ENCODE assay signal across 12 cellular contexts in genomic region chr7:67618569-67619543, GRCh38.
DNase-seq lines count a peak whose midpoint lies in the region; ATAC-seq and TF ChIP-seq lines count a peak whose summit lies in the region.
"Had no signal": no experiment of that assay in that cellular context is flagged by ENCODE, and none has a peak within 500 bp of the region (broad histone marks: within the 10 kb centered on the region; RNA-seq: fewer than 3 reads in every experiment).

No MANE protein-coding gene starts in this region.

- no peak overlapping the region for H3K4me3 Mint-ChIP-seq in endodermal cell
- no peak overlapping the region for H3K4me3 Mint-ChIP-seq in progenitor cell of endocrine pancreas (ENCODE audit: low read depth)

- H3K36me3 ChIP-seq in H7 (replicated peaks; ENCODE audit: control insufficient read depth, insufficient read depth, low read length) (no peaks in the 10 kb centered on the region), endodermal cell (ENCODE audit: control insufficient read depth, insufficient read depth, low read length) (no peaks in the 10 kb centered on the region), stomach (no peaks in the 10 kb centered on the region)

- H3K4me1 Mint-ChIP-seq in endodermal cell = peaks cover 9% of the 10 kb centered on the region
- peaks cover 13% of the 10 kb centered on the region for H3K4me1 Mint-ChIP-seq in progenitor cell of endocrine pancreas (ENCODE audit: low read depth)

- peaks cover 6% of the 10 kb centered on the region for H3K27me3 Mint-ChIP-seq in endodermal cell (ENCODE audit: insufficient read depth)
- H3K27me3 Mint-ChIP-seq in progenitor cell of endocrine pancreas = peaks cover 47% of the 10 kb centered on the region

- H3K4me3 ChIP-seq in H7 (ENCODE audit: insufficient read depth, low read depth, low read length) = no peak overlapping the region
- H3K4me3 ChIP-seq in endodermal cell (ENCODE audit: low read length) = no peak overlapping the region
- no peak overlapping the region for H3K4me3 ChIP-seq in stomach

- H3K9me3 ChIP-seq in endodermal cell (ENCODE audit: control insufficient read depth, low read length) = no peaks in the 10 kb centered on the region
- H3K9me3 ChIP-seq in stomach = no peaks in the 10 kb centered on the region

- DNase-seq in H7 = peak; percentile 47
- peak; percentile 80 for DNase-seq in NCI-H2171 (lab: John Stamatoyannopoulos, UW)
- DNase-seq in endodermal cell = peak; percentile 82
- DNase-seq in progenitor cell of endocrine pancreas (ENCODE audit: low spot score, unreplicated experiment) = no peak
- DNase-seq in stomach = no peak
- DNase-seq: activated gamma-delta T cell treated with Interleukin-2 at 50 U/mL for 16 hours, EL, small intestine had no signal

- H3K4me1 ChIP-seq in endodermal cell (ENCODE audit: control insufficient read depth, insufficient read depth, low read length) (no peaks in the 10 kb centered on the region), stomach (peaks cover 0 to 6% (median 0%) of the 10 kb centered on the region in 4 donors)

- no peak overlapping the region for H3K27ac ChIP-seq in endodermal cell (ENCODE audit: low read depth, low read length)
- no peak overlapping the region for H3K27ac ChIP-seq in stomach
- H3K27ac ChIP-seq: RWPE1 had no signal

- TF ChIP-seq POLR2A in stomach (IDR thresholded peaks at IDR 0.05) = no peak

- TF ChIP-seq EP300 in stomach (IDR thresholded peaks at IDR 0.05) = no peak

- H3K36me3 Mint-ChIP-seq in endodermal cell (ENCODE audit: low read depth) (no peaks in the 10 kb centered on the region), progenitor cell of endocrine pancreas (ENCODE audit: insufficient read depth) (no peaks in the 10 kb centered on the region)

- H3K27me3 ChIP-seq in H7 (ENCODE audit: control insufficient read depth, insufficient read depth, low read length) (no peaks in the 10 kb centered on the region; the same call in 1 of the 2 replicates), endodermal cell (ENCODE audit: control insufficient read depth, insufficient read depth, low read length, poor library complexity, severe bottlenecking) (no peaks in the 10 kb centered on the region), stomach (peaks cover 0 to 45% (median 8%) of the 10 kb centered on the region in 3 donors)

- H3K27ac Mint-ChIP-seq in endodermal cell = no peak overlapping the region
- no peak overlapping the region for H3K27ac Mint-ChIP-seq in progenitor cell of endocrine pancreas

- ATAC-seq in GM21390 (IDR thresholded peaks at IDR 0.05; ENCODE audit: unreplicated experiment) (no peak), HG03457 (IDR thresholded peaks at IDR 0.05; ENCODE audit: unreplicated experiment) (no peak)
- ATAC-seq: activated CD4-positive, CD25-positive, alpha-beta regulatory T cell treated with anti-CD3 and anti-CD28 coated beads, Interleukin-2, amount 50 U/mL, for 24 hours had no signal

- TF ChIP-seq CTCF in endodermal cell (conservative IDR thresholded peaks at IDR 0.05) = peak; percentile 57
- peak; percentile 37 for TF ChIP-seq CTCF in progenitor cell of endocrine pancreas (IDR thresholded peaks at IDR 0.05; ENCODE audit: unreplicated experiment)
- no peak for TF ChIP-seq CTCF in stomach (IDR thresholded peaks at IDR 0.05)

- 63 to 69% methylated on average over 9 to 20 of the region's 20 CpGs for WGBS in endodermal cell (ENCODE audit: insufficient coverage in 1 of 2, insufficient read length in 1 of 2), 2 experiments
- 27 to 36% (median 31%) methylated on average over 20 of the region's 20 CpGs for WGBS in stomach, 5 donors

- intact Hi-C loops in stomach (cut with DNase I; ENCODE audit: low total_unique reads) = no loop called here

- no peak overlapping the region for H3K9ac ChIP-seq in endodermal cell (ENCODE audit: extremely low read depth, low read length, poor library complexity, severe bottlenecking)

- H3K9me3 Mint-ChIP-seq in endodermal cell = no peaks in the 10 kb centered on the region
- no peaks in the 10 kb centered on the region for H3K9me3 Mint-ChIP-seq in progenitor cell of endocrine pancreas (ENCODE audit: low read depth)

Comparison
In these comparisons a context has a peak if more than half of its experiments do, and no peak if none do; other contexts are left out.
1. DNase-seq: peak in H7 (single experiment), NCI-H2171 (single experiment) and endodermal cell (single experiment); none in progenitor cell of endocrine pancreas (single experiment) and stomach (single experiment).
2. CTCF ChIP-seq: peak in endodermal cell (single experiment) and progenitor cell of endocrine pancreas (single experiment); none in stomach (0 of 7).